Comparison of ENCODE assay signal across 1 cellular context in the genomic region with DNA sequence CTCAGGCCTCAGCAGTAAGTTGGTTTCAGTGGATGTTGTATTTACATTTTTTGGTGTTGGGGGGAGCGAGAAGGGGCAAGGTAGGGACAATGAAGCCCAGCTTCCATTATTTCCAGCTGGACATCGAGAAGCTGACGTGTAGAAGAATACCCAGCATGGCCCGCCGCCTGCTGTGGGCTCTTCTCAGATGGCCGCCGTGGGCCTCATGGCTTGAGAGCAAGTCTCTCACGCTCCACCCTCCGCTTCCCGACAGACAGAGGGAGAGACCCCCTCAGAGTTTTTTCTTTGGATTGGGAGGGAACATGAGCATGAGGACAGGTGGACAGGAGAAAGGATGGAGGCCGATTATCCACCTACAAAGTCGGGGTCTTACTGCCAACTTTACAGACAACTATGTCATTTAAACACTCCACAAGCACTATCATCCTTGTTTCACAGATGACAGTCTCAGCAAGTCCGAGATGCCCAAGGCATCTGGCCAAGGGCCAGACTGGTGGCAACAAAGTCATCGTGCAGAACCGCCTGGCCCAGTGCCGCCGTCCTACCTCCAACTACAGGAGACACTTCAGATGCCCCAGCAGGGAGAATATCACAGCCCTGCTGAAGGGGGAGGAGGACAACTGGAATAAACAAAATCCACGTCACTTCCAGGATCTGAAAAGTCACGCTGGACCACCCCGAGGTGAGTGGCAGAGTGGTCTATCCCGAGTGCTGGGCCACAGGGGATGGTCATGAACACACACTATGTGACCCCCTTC.
TF ChIP-seq lines count a peak whose summit lies in the region.

No MANE protein-coding gene starts in this region.

TF ChIP-seq in HepG2, 621 proteins besides CTCF, POLR2A, EP300 and RAD21 (continued from another document):
- TF ChIP-seq, protein P1, sequence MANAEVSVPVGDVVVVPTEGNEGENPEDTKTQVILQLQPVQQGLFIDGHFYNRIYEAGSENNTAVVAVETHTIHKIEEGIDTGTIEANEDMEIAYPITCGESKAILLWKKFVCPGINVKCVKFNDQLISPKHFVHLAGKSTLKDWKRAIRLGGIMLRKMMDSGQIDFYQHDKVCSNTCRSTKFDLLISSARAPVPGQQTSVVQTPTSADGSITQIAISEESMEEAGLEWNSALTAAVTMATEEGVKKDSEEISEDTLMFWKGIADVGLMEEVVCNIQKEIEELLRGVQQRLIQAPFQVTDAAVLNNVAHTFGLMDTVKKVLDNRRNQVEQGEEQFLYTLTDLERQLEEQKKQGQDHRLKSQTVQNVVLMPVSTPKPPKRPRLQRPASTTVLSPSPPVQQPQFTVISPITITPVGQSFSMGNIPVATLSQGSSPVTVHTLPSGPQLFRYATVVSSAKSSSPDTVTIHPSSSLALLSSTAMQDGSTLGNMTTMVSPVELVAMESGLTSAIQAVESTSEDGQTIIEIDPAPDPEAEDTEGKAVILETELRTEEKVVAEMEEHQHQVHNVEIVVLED (CRISPR knock-in tag; IDR thresholded peaks at IDR 0.05; ENCODE audit: borderline replicate concordance): no peak
